8 cellular contexts compared by ENCODE assay signal in genomic region chr18:48446582-48447225, GRCh38. TPM values are rescaled to one million over a fixed set of nuclear protein-coding genes. Genes with fewer than 3 reads are reported as not detected.
DNase-seq lines count a peak whose midpoint lies in the region; ATAC-seq and TF ChIP-seq lines count a peak whose summit lies in the region.

No MANE protein-coding gene starts in this region.

- intact Hi-C loops in breast epithelium (cut with DNase I; ENCODE audit: low total_unique reads) = loop anchor here (5.0 kb wide), 1 partner anchor 419 kb away; no protein-coding TSS in a partner anchor

- no peaks in the 10 kb centered on the region for H3K9me3 ChIP-seq in breast epithelium

- no peaks in the 10 kb centered on the region for H3K36me3 ChIP-seq in breast epithelium

- ATAC-seq in HG02798 (IDR thresholded peaks at IDR 0.05; ENCODE audit: poor library complexity, unreplicated experiment) (peak; percentile 68), GM18519 (IDR thresholded peaks at IDR 0.05; ENCODE audit: low FRiP score, unreplicated experiment) (no peak)

- TF ChIP-seq CTCF in WI38 (IDR thresholded peaks at IDR 0.05; ENCODE audit: low read depth, low read length) (peak; percentile 77), breast epithelium (IDR thresholded peaks at IDR 0.05) (peak; percentile 79 to 93 (median 83))

- H3K4me3 ChIP-seq in WI38 (ENCODE audit: low read depth, low read length) = no peak overlapping the region
- H3K4me3 ChIP-seq in breast epithelium = no peak overlapping the region

- H3K4me1 ChIP-seq in breast epithelium = peaks cover 0 to 2% of the 10 kb centered on the region in 2 donors

- no peaks in the 10 kb centered on the region for H3K27me3 ChIP-seq in breast epithelium

- peak; percentile 97 for DNase-seq in DMS53 treated with DMSO at 0.1 percent for 48 hours (lab: John Stamatoyannopoulos, UW; ENCODE audit: unreplicated experiment)
- peak; percentile 58 for DNase-seq in NCI-H2227 treated with DMSO at 0.1 percent for 48 hours (lab: John Stamatoyannopoulos, UW)
- peak; percentile 87 to 93 for DNase-seq in breast epithelium (ENCODE audit: low spot score in 2 of 2)
- peak; percentile 70 for DNase-seq in iris pigment epithelial cell (ENCODE audit: low read depth)
- peak; percentile 51 to 62 for DNase-seq in stimulated activated CD4-positive, alpha-beta T cell treated with anti-CD3 and anti-CD28 coated beads, Interleukin-15, amount 100 ng/mL, for 48 hours (ENCODE audit: low read depth in 2 of 2)

- no peak for TF ChIP-seq POLR2A in breast epithelium (IDR thresholded peaks at IDR 0.05)

- peak overlapping the region in 1 of 2 donors; percentile 11 for H3K27ac ChIP-seq in breast epithelium

RNA-seq across cellular contexts. Expression of gene ZBTB7C, which starts 37.5 kb away (rescaled TPM):
- total RNA-seq in breast epithelium = 10 to 100 TPM in 1 of 3 donors, 1 to 10 TPM in 2; 5.6 to 26.5 (median 6.1) TPM
